In the genomic region with DNA sequence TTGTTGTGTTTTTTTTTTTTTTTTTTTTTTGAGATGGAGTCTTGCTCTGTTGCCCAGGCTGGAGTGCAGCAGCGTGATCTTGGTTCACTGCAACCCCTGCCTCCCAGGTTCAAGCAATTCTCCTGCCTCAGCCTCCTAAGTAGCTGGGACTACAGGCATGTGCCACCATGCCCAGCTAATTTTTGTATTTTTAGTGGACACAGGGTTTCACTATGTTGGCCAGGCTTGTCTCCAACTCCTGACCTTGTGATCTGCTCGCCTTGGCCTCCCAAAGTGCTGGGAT, we compare ENCODE assay signal across 3 cellular contexts. TPM values are rescaled to one million over a fixed set of nuclear protein-coding genes. Genes with fewer than 3 reads are reported as not detected.
"Had no signal": no experiment of that assay in that cellular context is flagged by ENCODE, and none has a peak within 500 bp of the region (broad histone marks: within the 10 kb centered on the region; RNA-seq: fewer than 3 reads in every experiment).

No MANE protein-coding gene starts in this region.

RNA-seq across cellular contexts. Expression of gene RPGRIP1, which starts 22.9 kb away (rescaled TPM):
- total RNA-seq: SJCRH30, SJSA1 had no signal
- polyA plus RNA-seq: SK-N-SH had no signal
